In genomic region chr11:108666373-108666772, GRCh38 we compare ENCODE assay signal across 2 cellular contexts.
TF ChIP-seq lines count a peak whose summit lies in the region.

No MANE protein-coding gene starts in this region.

TF ChIP-seq in SK-N-SH, 30 proteins besides CTCF, POLR2A, EP300 and RAD21 (continued from another document):
- TF ChIP-seq GATA2 (CRISPR knock-in tag; IDR thresholded peaks at IDR 0.05) (no peak), SMC3 (IDR thresholded peaks at IDR 0.05; ENCODE audit: low read depth, low read length) (no peak), POLR2AphosphoS5 (IDR thresholded peaks at IDR 0.05; ENCODE audit: low read depth, low read length) (no peak), TAF1 (IDR thresholded peaks at IDR 0.05; ENCODE audit: borderline replicate concordance, low read depth, low read length) (no peak)

TF ChIP-seq in SK-N-SH treated with all-trans-retinoic acid at 6 μM for 48 hours, 23 proteins besides CTCF, POLR2A, EP300 and RAD21 (continued from another document):
- TF ChIP-seq, protein P1, sequence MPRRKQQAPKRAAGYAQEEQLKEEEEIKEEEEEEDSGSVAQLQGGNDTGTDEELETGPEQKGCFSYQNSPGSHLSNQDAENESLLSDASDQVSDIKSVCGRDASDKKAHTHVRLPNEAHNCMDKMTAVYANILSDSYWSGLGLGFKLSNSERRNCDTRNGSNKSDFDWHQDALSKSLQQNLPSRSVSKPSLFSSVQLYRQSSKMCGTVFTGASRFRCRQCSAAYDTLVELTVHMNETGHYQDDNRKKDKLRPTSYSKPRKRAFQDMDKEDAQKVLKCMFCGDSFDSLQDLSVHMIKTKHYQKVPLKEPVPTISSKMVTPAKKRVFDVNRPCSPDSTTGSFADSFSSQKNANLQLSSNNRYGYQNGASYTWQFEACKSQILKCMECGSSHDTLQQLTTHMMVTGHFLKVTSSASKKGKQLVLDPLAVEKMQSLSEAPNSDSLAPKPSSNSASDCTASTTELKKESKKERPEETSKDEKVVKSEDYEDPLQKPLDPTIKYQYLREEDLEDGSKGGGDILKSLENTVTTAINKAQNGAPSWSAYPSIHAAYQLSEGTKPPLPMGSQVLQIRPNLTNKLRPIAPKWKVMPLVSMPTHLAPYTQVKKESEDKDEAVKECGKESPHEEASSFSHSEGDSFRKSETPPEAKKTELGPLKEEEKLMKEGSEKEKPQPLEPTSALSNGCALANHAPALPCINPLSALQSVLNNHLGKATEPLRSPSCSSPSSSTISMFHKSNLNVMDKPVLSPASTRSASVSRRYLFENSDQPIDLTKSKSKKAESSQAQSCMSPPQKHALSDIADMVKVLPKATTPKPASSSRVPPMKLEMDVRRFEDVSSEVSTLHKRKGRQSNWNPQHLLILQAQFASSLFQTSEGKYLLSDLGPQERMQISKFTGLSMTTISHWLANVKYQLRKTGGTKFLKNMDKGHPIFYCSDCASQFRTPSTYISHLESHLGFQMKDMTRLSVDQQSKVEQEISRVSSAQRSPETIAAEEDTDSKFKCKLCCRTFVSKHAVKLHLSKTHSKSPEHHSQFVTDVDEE (CRISPR knock-in tag; IDR thresholded peaks at IDR 0.05) = no peak
- TF ChIP-seq OSR1 (CRISPR knock-in tag; IDR thresholded peaks at IDR 0.05) = no peak
